Comparison of ENCODE assay signal across 8 cellular contexts in genomic region chr18:67047334-67047733, GRCh38.
"Had no signal": no experiment of that assay in that cellular context is flagged by ENCODE, and none has a peak within 500 bp of the region (broad histone marks: within the 10 kb centered on the region; RNA-seq: fewer than 3 reads in every experiment).

No MANE protein-coding gene starts in this region.

- FAIRE-seq: G401.6, GM12878, GM12891, GM12892, GM18507, GM19239 had no signal

- ATAC-seq: GM12878 had no signal

- H3K4me3 ChIP-seq: GM12878 had no signal

- DNase-seq: GDM1, GF-D8 had no signal
